ENCODE assay signal across 8 cellular contexts in the genomic region with DNA sequence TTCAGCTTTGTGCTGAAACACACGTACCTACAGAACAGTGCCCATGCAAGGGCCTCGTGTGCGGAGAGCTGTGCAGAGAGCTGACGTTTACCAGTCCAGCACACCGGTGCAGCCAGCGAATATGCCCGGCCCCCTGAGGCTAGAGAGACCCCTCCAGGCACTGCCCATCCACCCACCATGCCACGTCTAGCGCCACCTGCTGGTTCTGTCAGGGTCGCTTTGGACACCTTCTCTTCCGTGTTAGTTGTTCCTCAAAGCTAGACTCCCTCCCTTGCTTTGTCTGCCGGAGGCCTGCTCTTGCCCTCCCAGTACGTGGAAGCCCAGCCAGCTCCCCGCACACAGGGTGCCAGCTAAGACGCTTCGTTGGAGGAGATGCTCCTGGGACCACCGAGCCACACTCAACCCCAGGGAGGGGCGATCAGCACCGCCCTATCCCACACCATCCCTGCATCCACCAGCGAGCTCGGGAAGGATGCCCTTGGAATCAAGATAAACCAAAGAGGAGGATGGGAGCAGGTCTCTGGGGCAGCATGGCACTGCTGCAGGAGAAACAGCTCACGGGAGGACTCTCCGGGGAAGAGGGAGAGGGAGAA. TPM values are rescaled to one million over a fixed set of nuclear protein-coding genes. Genes with fewer than 3 reads are reported as not detected.
A peak's percentile ranks its signal among the peaks of the same experiment; 100 is the strongest.
DNase-seq lines count a peak whose midpoint lies in the region; ATAC-seq and TF ChIP-seq lines count a peak whose summit lies in the region.

No MANE protein-coding gene starts in this region.

- H3K36me3 ChIP-seq in mucosa of descending colon (ENCODE audit: low read depth): peaks cover 33% of the 10 kb centered on the region

- no peaks in the 10 kb centered on the region for H3K27me3 Mint-ChIP-seq in T-helper 17 cell

- H3K9me3 ChIP-seq in T-helper 17 cell (ENCODE audit: control insufficient read depth, low read length, poor library complexity, severe bottlenecking): no peaks in the 10 kb centered on the region
- no peaks in the 10 kb centered on the region for H3K9me3 ChIP-seq in mucosa of descending colon

- H3K36me3 Mint-ChIP-seq in T-helper 17 cell (ENCODE audit: low read depth): peaks cover 11% of the 10 kb centered on the region

- DNase-seq in SKM-1 treated with dmso at 0.1 percent for 144 hours (lab: John Stamatoyannopoulos, UW; ENCODE audit: unreplicated experiment): peak; percentile 6
- no peak for DNase-seq in SKM-1 (lab: John Stamatoyannopoulos, UW; ENCODE audit: unreplicated experiment)
- peak in 1 of 3 donors; percentile 38 for DNase-seq in T-helper 17 cell
- peak; percentile 29 to 33 for DNase-seq in cardiac fibroblast (ENCODE audit: low read depth in 2 of 2)
- DNase-seq in mucosa of descending colon: peak in 1 of 3 donors; percentile 54
- DNase-seq in HPDE6-E6E7 (ENCODE audit: extremely low spot score): no peak

- H3K27ac Mint-ChIP-seq in T-helper 17 cell: no peak overlapping the region

- H3K4me3 ChIP-seq in cardiac fibroblast (replicated peaks in 1 of 2; ENCODE audit: low read depth in 2 of 2, low read length in 2 of 2): no peak overlapping the region
- no peak overlapping the region for H3K4me3 ChIP-seq in mucosa of descending colon

- H3K4me1 Mint-ChIP-seq in T-helper 17 cell: peaks cover 9% of the 10 kb centered on the region

- intact Hi-C loops in mucosa of descending colon (cut with DNase I, micrococcal nuclease): no loop called here

- no peaks in the 10 kb centered on the region for H3K4me1 ChIP-seq in mucosa of descending colon (ENCODE audit: low read depth)

- TF ChIP-seq CTCF in cardiac fibroblast (IDR thresholded peaks at IDR 0.05; ENCODE audit: low read depth, low read length) (peak; percentile 67), mucosa of descending colon (IDR thresholded peaks at IDR 0.05) (peak; percentile 12)

- ATAC-seq in T-helper 17 cell: peak; percentile 39
- ATAC-seq in mucosa of descending colon: peak; percentile 56
- ATAC-seq in HG03342 (IDR thresholded peaks at IDR 0.05; ENCODE audit: unreplicated experiment): no peak
- no peak for ATAC-seq in GM21360 (IDR thresholded peaks at IDR 0.05; ENCODE audit: unreplicated experiment)

- H3K4me3 Mint-ChIP-seq in T-helper 17 cell: no peak overlapping the region

RNA-seq across cellular contexts. Expression of a gene that starts 43.4 kb away (rescaled TPM):
- total RNA-seq in T-helper 17 cell: 10 to 100 TPM; 29.5 to 33.3 TPM
- 100 to 1,000 TPM; 130 to 191 (median 144) TPM for total RNA-seq in mucosa of descending colon

RNA-seq across cellular contexts. Expression of a gene that starts 47.0 kb away (rescaled TPM):
- 1 to 10 TPM; 5.0 to 5.5 TPM for total RNA-seq in T-helper 17 cell
- 10 to 100 TPM in 2 of 3 donors, 1 to 10 TPM in 1; 4.8 to 22.7 (median 16.7) TPM for total RNA-seq in mucosa of descending colon

Comparison
In these comparisons a context has a peak if more than half of its experiments do, and no peak if none do; other contexts are left out.
1. DNase-seq: peak in SKM-1 treated with dmso at 0.1 percent for 144 hours (single experiment) and cardiac fibroblast (2 of 2); none in SKM-1 (single experiment) and HPDE6-E6E7 (single experiment).
2. ATAC-seq: peak in T-helper 17 cell (single experiment) and mucosa of descending colon (single experiment); none in HG03342 (single experiment) and GM21360 (single experiment).